Comparison of ENCODE assay signal across 27 cellular contexts in genomic region chr16:72137380-72138063, GRCh38.
"Had no signal": no experiment of that assay in that cellular context is flagged by ENCODE, and none has a peak within 500 bp of the region (broad histone marks: within the 10 kb centered on the region; RNA-seq: fewer than 3 reads in every experiment).

No MANE protein-coding gene starts in this region.

- H3K27me3 Mint-ChIP-seq: activated naive CD4-positive, alpha-beta T cell treated with anti-CD3 and anti-CD28 coated beads, Interleukin-2, amount 10 ng/mL, durations not matched to agents 7 days and 5 days had no signal

- H2AFZ ChIP-seq: hepatocyte had no signal

- H3K4me3 ChIP-seq: gastroesophageal sphincter, hepatocyte, skin epidermis, stomach, tibial nerve had no signal

- H3K27ac ChIP-seq: gastroesophageal sphincter, hepatocyte, neutrophil, skin epidermis, stomach, tibial nerve had no signal

- H3K4me1 Mint-ChIP-seq: activated naive CD4-positive, alpha-beta T cell treated with anti-CD3 and anti-CD28 coated beads, Interleukin-2, amount 10 ng/mL, durations not matched to agents 7 days and 5 days; nephron; stimulated activated effector memory CD8-positive, alpha-beta T cell treated with anti-CD3 and anti-CD28 coated beads, Interleukin-12 subunit alpha, Interleukin-12 subunit beta, amount 100 ng/mL, for 72 hours; T-cell had no signal

- H3K9me3 ChIP-seq: gastroesophageal sphincter, neutrophil, stomach, tibial nerve had no signal

- H3K4me1 ChIP-seq: gastroesophageal sphincter, stomach, tibial nerve had no signal

- H3K4me2 ChIP-seq: hepatocyte had no signal

- FAIRE-seq: endothelial cell of umbilical vein, keratinocyte had no signal

- H3K4me3 Mint-ChIP-seq: activated naive CD4-positive, alpha-beta T cell treated with anti-CD3 and anti-CD28 coated beads, Interleukin-2, amount 10 ng/mL, durations not matched to agents 7 days and 5 days; effector memory CD8-positive, alpha-beta T cell; nephron; stimulated activated effector memory CD8-positive, alpha-beta T cell treated with anti-CD3 and anti-CD28 coated beads, Interleukin-12 subunit alpha, Interleukin-12 subunit beta, amount 100 ng/mL, for 72 hours; T-cell; T-helper 2 cell treated with Interferon-gamma antibody and Interleukin-4, amounts not matched to agents 5 μg/mL and 100 μg/mL, for 36 hours had no signal

- H3K27me3 ChIP-seq: hepatocyte, neutrophil, stomach, tibial nerve had no signal

- DNase-seq: activated CD4-positive, alpha-beta T cell treated with anti-CD3 and anti-CD28 coated beads for 48 hours; activated CD4-positive, alpha-beta T cell treated with anti-CD3 and anti-CD28 coated beads, Interleukin-2, amount 50 U/mL, for 48 hours; activated CD4-positive, CD25-positive, alpha-beta regulatory T cell; activated CD8-positive, alpha-beta memory T cell treated with anti-CD3 and anti-CD28 coated beads for 24 hours; activated effector memory CD4-positive, alpha-beta T cell treated with anti-CD3 and anti-CD28 coated beads, Interleukin-2, amount 50 U/mL, for 16 hours; activated naive CD4-positive, alpha-beta T cell treated with anti-CD3 and anti-CD28 coated beads, Interleukin-2, amount 10 ng/mL, durations not matched to agents 7 days and 5 days; amygdala; caudate nucleus; cortex of kidney; effector memory CD8-positive, alpha-beta T cell; left cardiac atrium; mammary epithelial cell; stimulated activated CD4-positive, alpha-beta T cell treated with anti-CD3 and anti-CD28 coated beads, Interleukin-12 subunit alpha, Interleukin-12 subunit beta, amount 100 ng/mL, for 4 hours; stimulated activated CD4-positive, alpha-beta T cell treated with anti-CD3 and anti-CD28 coated beads, Interleukin-4, amount 100 ng/mL, for 1 hour; stomach; T-cell had no signal

- H3K36me3 Mint-ChIP-seq: activated naive CD4-positive, alpha-beta T cell treated with anti-CD3 and anti-CD28 coated beads, Interleukin-2, amount 10 ng/mL, durations not matched to agents 7 days and 5 days; stimulated activated effector memory CD8-positive, alpha-beta T cell treated with anti-CD3 and anti-CD28 coated beads, Interleukin-12 subunit alpha, Interleukin-12 subunit beta, amount 100 ng/mL, for 72 hours; T-cell had no signal

- H3K27ac Mint-ChIP-seq: activated naive CD4-positive, alpha-beta T cell treated with anti-CD3 and anti-CD28 coated beads, Interleukin-2, amount 10 ng/mL, durations not matched to agents 7 days and 5 days; effector memory CD8-positive, alpha-beta T cell; nephron; stimulated activated effector memory CD8-positive, alpha-beta T cell treated with anti-CD3 and anti-CD28 coated beads, Interleukin-12 subunit alpha, Interleukin-12 subunit beta, amount 100 ng/mL, for 72 hours; T-cell; T-helper 2 cell treated with Interferon-gamma antibody and Interleukin-4, amounts not matched to agents 5 μg/mL and 100 μg/mL, for 36 hours had no signal

- ATAC-seq: effector memory CD8-positive, alpha-beta T cell; gastroesophageal sphincter; left cardiac atrium; sciatic nerve; stimulated activated effector memory CD8-positive, alpha-beta T cell treated with anti-CD3 and anti-CD28 coated beads, Interleukin-12 subunit alpha, Interleukin-12 subunit beta, amount 100 ng/mL, for 72 hours; T-cell had no signal

- H3K79me2 ChIP-seq: hepatocyte had no signal

- H3K36me3 ChIP-seq: gastroesophageal sphincter, neutrophil, stomach, tibial nerve had no signal

- H3K9me3 Mint-ChIP-seq: activated naive CD4-positive, alpha-beta T cell treated with anti-CD3 and anti-CD28 coated beads, Interleukin-2, amount 10 ng/mL, durations not matched to agents 7 days and 5 days; effector memory CD8-positive, alpha-beta T cell; nephron; stimulated activated effector memory CD8-positive, alpha-beta T cell treated with anti-CD3 and anti-CD28 coated beads, Interleukin-12 subunit alpha, Interleukin-12 subunit beta, amount 100 ng/mL, for 72 hours; T-cell; T-helper 2 cell treated with Interferon-gamma antibody and Interleukin-4, amounts not matched to agents 5 μg/mL and 100 μg/mL, for 36 hours had no signal
